18 cellular contexts compared by ENCODE assay signal in genomic region chr14:96067985-96068930, GRCh38.
"Had no signal": no experiment of that assay in that cellular context is flagged by ENCODE, and none has a peak within 500 bp of the region (broad histone marks: within the 10 kb centered on the region; RNA-seq: fewer than 3 reads in every experiment).

No MANE protein-coding gene starts in this region.

- H3K36me3 Mint-ChIP-seq: activated naive CD8-positive, alpha-beta T cell treated with anti-CD3 and anti-CD28 coated beads, Interleukin-2, amount 10 ng/mL, durations not matched to agents 7 days and 5 days had no signal

- H3K4me1 Mint-ChIP-seq: activated naive CD8-positive, alpha-beta T cell treated with anti-CD3 and anti-CD28 coated beads, Interleukin-2, amount 10 ng/mL, durations not matched to agents 7 days and 5 days; nephron had no signal

- H2AFZ ChIP-seq: parathyroid adenoma had no signal

- DNase-seq: activated CD4-positive, alpha-beta T cell treated with anti-CD3 and anti-CD28 coated beads for 1 hour; activated CD4-positive, alpha-beta T cell treated with anti-CD3 and anti-CD28 coated beads, Interleukin-2, amount 50 U/mL, for 4 hours; activated naive CD8-positive, alpha-beta T cell treated with anti-CD3 and anti-CD28 coated beads, Interleukin-2, amount 10 ng/mL, durations not matched to agents 7 days and 5 days; colonic mucosa; gastrocnemius medialis; left cardiac atrium; midbrain; retina; stimulated activated CD4-positive, alpha-beta T cell treated with anti-CD3 and anti-CD28 coated beads, Interleukin-12 subunit alpha, Interleukin-12 subunit beta, amount 100 ng/mL, for 4 hours; stimulated activated CD4-positive, alpha-beta T cell treated with anti-CD3 and anti-CD28 coated beads, Interleukin-1b, Interleukin-23, amount 100 ng/mL, for 48 hours; stimulated activated CD8-positive, alpha-beta memory T cell treated with anti-CD3 and anti-CD28 coated beads, Interleukin-4, amount 100 ng/mL, for 48 hours; stimulated activated naive CD4-positive, alpha-beta T cell; T-helper 2 cell; trophoblast cell had no signal

- H3K4me1 ChIP-seq: colonic mucosa, gastrocnemius medialis, parathyroid adenoma had no signal

- H3K4me3 Mint-ChIP-seq: activated naive CD8-positive, alpha-beta T cell treated with anti-CD3 and anti-CD28 coated beads, Interleukin-2, amount 10 ng/mL, durations not matched to agents 7 days and 5 days; nephron had no signal

- H3K27me3 ChIP-seq: colonic mucosa, gastrocnemius medialis had no signal

- H3K27ac ChIP-seq: colonic mucosa, gastrocnemius medialis, parathyroid adenoma, WERI-Rb-1 had no signal

- H3K9me3 ChIP-seq: colonic mucosa, gastrocnemius medialis had no signal

- H3K27ac Mint-ChIP-seq: activated naive CD8-positive, alpha-beta T cell treated with anti-CD3 and anti-CD28 coated beads, Interleukin-2, amount 10 ng/mL, durations not matched to agents 7 days and 5 days; nephron had no signal

- ATAC-seq: esophagus mucosa, gastrocnemius medialis, left cardiac atrium had no signal

- H3K9ac ChIP-seq: parathyroid adenoma had no signal

- H3K4me3 ChIP-seq: colonic mucosa, gastrocnemius medialis had no signal

- H3K9me3 Mint-ChIP-seq: activated naive CD8-positive, alpha-beta T cell treated with anti-CD3 and anti-CD28 coated beads, Interleukin-2, amount 10 ng/mL, durations not matched to agents 7 days and 5 days had no signal

- H3K36me3 ChIP-seq: colonic mucosa, gastrocnemius medialis, WERI-Rb-1 had no signal

- H3K79me2 ChIP-seq: parathyroid adenoma had no signal
